9 cellular contexts compared by ENCODE assay signal in the genomic region with DNA sequence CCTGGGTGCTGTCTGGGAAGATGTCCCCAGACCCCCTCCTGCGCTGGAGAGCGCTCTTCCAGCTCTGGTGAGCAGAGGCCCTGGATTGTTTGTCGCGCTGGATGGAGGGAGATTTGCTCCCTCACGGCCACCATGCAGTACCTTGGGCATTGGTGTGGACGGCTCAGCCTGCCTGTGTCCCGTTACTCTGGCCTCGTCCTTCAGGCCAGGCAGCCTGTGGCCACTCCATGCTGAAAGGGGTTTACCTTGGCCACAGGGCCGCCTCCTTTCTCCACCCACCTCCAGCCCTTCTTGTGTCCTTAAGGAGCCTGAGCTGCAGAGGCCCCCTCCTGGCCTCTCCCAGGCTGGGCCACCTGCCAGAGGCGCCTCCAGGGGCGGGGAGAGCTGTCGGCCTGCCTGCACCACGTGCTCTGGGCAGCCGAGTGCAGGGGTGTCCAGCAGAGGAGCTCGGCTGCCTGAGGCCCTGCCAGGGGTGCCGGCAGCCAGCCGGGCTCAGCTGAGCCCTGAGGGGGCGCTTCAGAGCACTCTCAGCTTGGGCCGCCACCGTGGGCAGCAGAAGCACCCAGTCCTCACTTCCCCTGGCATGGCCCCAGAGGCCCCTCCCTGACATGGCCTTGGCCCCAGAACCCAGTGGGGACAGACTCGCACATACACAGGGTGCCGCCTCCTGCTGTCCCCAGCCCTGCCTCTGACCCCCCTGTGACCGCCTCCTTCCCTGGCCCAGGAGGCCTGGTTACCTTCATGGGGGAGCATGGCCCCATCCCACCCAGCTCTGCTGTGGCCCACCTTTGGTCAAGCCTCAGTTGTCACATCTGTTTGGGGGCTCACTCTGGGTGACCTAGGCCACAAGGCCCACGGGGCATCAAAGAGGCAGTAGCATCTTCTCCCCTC. TPM values are rescaled to one million over a fixed set of nuclear protein-coding genes. Genes with fewer than 3 reads are reported as not detected.
DNase-seq lines count a peak whose midpoint lies in the region; ATAC-seq and TF ChIP-seq lines count a peak whose summit lies in the region.
"Had no signal": no experiment of that assay in that cellular context is flagged by ENCODE, and none has a peak within 500 bp of the region (broad histone marks: within the 10 kb centered on the region; RNA-seq: fewer than 3 reads in every experiment).

No MANE protein-coding gene starts in this region.

- H3K27ac Mint-ChIP-seq in CD4-positive, alpha-beta T cell: no peak overlapping the region
- peak overlapping the region in 1 of 6 donors; percentile 49 for H3K27ac Mint-ChIP-seq in immature natural killer cell
- H3K27ac Mint-ChIP-seq in stimulated activated effector memory CD8-positive, alpha-beta T cell treated with anti-CD3 and anti-CD28 coated beads, Interleukin-12 subunit alpha, Interleukin-12 subunit beta, amount 100 ng/mL, for 72 hours: no peak overlapping the region

- no peaks in the 10 kb centered on the region for H3K9me3 Mint-ChIP-seq in CD4-positive, alpha-beta T cell
- H3K9me3 Mint-ChIP-seq in immature natural killer cell: peaks cover 0 to 1% (median 0%) of the 10 kb centered on the region in 6 donors
- H3K9me3 Mint-ChIP-seq in stimulated activated effector memory CD8-positive, alpha-beta T cell treated with anti-CD3 and anti-CD28 coated beads, Interleukin-12 subunit alpha, Interleukin-12 subunit beta, amount 100 ng/mL, for 72 hours: no peaks in the 10 kb centered on the region

- WGBS in HUES64: 87% methylated on average over 24 of the region's 24 CpGs

- ATAC-seq in CD4-positive, alpha-beta T cell (ENCODE audit: poor library complexity): no peak
- ATAC-seq in stimulated activated effector memory CD8-positive, alpha-beta T cell treated with anti-CD3 and anti-CD28 coated beads, Interleukin-12 subunit alpha, Interleukin-12 subunit beta, amount 100 ng/mL, for 72 hours: no peak

- H3K27me3 ChIP-seq in CD4-positive, alpha-beta T cell (ENCODE audit: control insufficient read depth, insufficient read depth, low read length): peaks cover 21% of the 10 kb centered on the region
- H3K27me3 ChIP-seq in HUES64 (ENCODE audit: insufficient read depth, low read length) (peaks cover 5% of the 10 kb centered on the region; the same call in 1 of the 2 replicates), ascending aorta (no peaks in the 10 kb centered on the region)

- peak in 1 of 10 experiments; percentile 32 for DNase-seq in CD4-positive, alpha-beta T cell
- peak in 1 of 2 donors; percentile 76 for DNase-seq in ascending aorta (ENCODE audit: low spot score in 2 of 2)
- no peak for DNase-seq in immature natural killer cell
- no peak for DNase-seq in stimulated activated effector memory CD8-positive, alpha-beta T cell treated with anti-CD3 and anti-CD28 coated beads, Interleukin-12 subunit alpha, Interleukin-12 subunit beta, amount 100 ng/mL, for 72 hours (ENCODE audit: low spot score in 2 of 2)
- no peak for DNase-seq in SW 1271 (lab: John Stamatoyannopoulos, UW)
- no peak for DNase-seq in NCI-H526 treated with DMSO at 0.1 percent for 48 hours (lab: John Stamatoyannopoulos, UW)
- no peak for DNase-seq in NCI-H187 (lab: John Stamatoyannopoulos, UW)

- H3K27ac ChIP-seq in CD4-positive, alpha-beta T cell (ENCODE audit: low read depth, low read length): no peak overlapping the region
- peak overlapping the region; percentile 18; the same call in 1 of the 2 replicates for H3K27ac ChIP-seq in HUES64 (ENCODE audit: low read depth, low read length)
- H3K27ac ChIP-seq in ascending aorta: peak overlapping the region; percentile 47 to 49

- H3K4me1 ChIP-seq in HUES64 (ENCODE audit: insufficient read depth, low read length) (peaks cover 14% of the 10 kb centered on the region; the same call in 1 of the 2 replicates), ascending aorta (peaks cover 5 to 28% of the 10 kb centered on the region in 2 donors)

- CTCF ChIA-PET in CD4-positive, alpha-beta T cell (lab: Charles Lee): interaction anchor here (1.9 kb wide), 1 partner anchor 31 kb away, joined by 4 read pairs; a partner anchor contains a TSS

- H3K4me3 Mint-ChIP-seq in CD4-positive, alpha-beta T cell: peak overlapping the region; percentile 85
- H3K4me3 Mint-ChIP-seq in immature natural killer cell: peak overlapping the region; percentile 23 to 78 (median 65)
- peak overlapping the region; percentile 52 for H3K4me3 Mint-ChIP-seq in stimulated activated effector memory CD8-positive, alpha-beta T cell treated with anti-CD3 and anti-CD28 coated beads, Interleukin-12 subunit alpha, Interleukin-12 subunit beta, amount 100 ng/mL, for 72 hours

- H3K9ac ChIP-seq in HUES64 (ENCODE audit: low read depth, low read length): no peak overlapping the region

- POLR2A ChIA-PET in CD4-positive, alpha-beta T cell (lab: Charles Lee): interaction anchor here (3.5 kb wide), 1 partner anchor 348 kb away, joined by 21 read pairs; no protein-coding TSS in a partner anchor

- H3K4me3 ChIP-seq in HUES64 (ENCODE audit: low read length): peak overlapping the region; percentile 80; the same call in 1 of the 2 replicates
- H3K4me3 ChIP-seq in ascending aorta: peak overlapping the region; percentile 88

- H3K9me3 ChIP-seq in CD4-positive, alpha-beta T cell (ENCODE audit: control insufficient read depth, low read length): no peaks in the 10 kb centered on the region
- H3K9me3 ChIP-seq in HUES64 (ENCODE audit: insufficient read depth, low read depth, low read length) (no peaks in the 10 kb centered on the region), ascending aorta (no peaks in the 10 kb centered on the region)

- H3K36me3 ChIP-seq in HUES64 (ENCODE audit: insufficient read depth, low read length): peaks cover 59% of the 10 kb centered on the region
- H3K36me3 ChIP-seq in ascending aorta: peaks cover 11 to 31% of the 10 kb centered on the region in 2 donors

- no peaks in the 10 kb centered on the region for H3K36me3 Mint-ChIP-seq in CD4-positive, alpha-beta T cell (ENCODE audit: low read depth)
- H3K36me3 Mint-ChIP-seq in immature natural killer cell: no peaks in the 10 kb centered on the region
- H3K36me3 Mint-ChIP-seq in stimulated activated effector memory CD8-positive, alpha-beta T cell treated with anti-CD3 and anti-CD28 coated beads, Interleukin-12 subunit alpha, Interleukin-12 subunit beta, amount 100 ng/mL, for 72 hours: no peaks in the 10 kb centered on the region

- intact Hi-C loops in CD4-positive, alpha-beta T cell (cut with DNase I, micrococcal nuclease): loop anchor here in 1 of 2 experiments (10.0 kb wide), 1 partner anchor 680 kb away; no protein-coding TSS in a partner anchor
- intact Hi-C loops in ascending aorta (cut with DNase I): loop anchor here (2.0 to 5.0 kb wide), 3 partner anchors 26 to 802 kb away; a partner anchor contains a TSS

- no peak for TF ChIP-seq CTCF in CD4-positive, alpha-beta T cell (IDR thresholded peaks at IDR 0.05)
- peak; percentile 19 to 38 (median 37) for TF ChIP-seq CTCF in ascending aorta (IDR thresholded peaks at IDR 0.05)

- peaks cover 22% of the 10 kb centered on the region for H3K4me1 Mint-ChIP-seq in CD4-positive, alpha-beta T cell (ENCODE audit: low read depth)
- H3K4me1 Mint-ChIP-seq in immature natural killer cell: peaks cover 12 to 18% of the 10 kb centered on the region in 2 donors
- peaks cover 17% of the 10 kb centered on the region for H3K4me1 Mint-ChIP-seq in stimulated activated effector memory CD8-positive, alpha-beta T cell treated with anti-CD3 and anti-CD28 coated beads, Interleukin-12 subunit alpha, Interleukin-12 subunit beta, amount 100 ng/mL, for 72 hours

- peaks cover 23% of the 10 kb centered on the region for H3K27me3 Mint-ChIP-seq in CD4-positive, alpha-beta T cell
- peaks cover 15 to 19% (median 17%) of the 10 kb centered on the region in 3 donors for H3K27me3 Mint-ChIP-seq in immature natural killer cell (ENCODE audit: low read depth in 3 of 3)

RNA-seq across cellular contexts. Expression of a gene that starts 3.4 kb away (rescaled TPM):
- 1 to 10 TPM; 1.7 to 2.4 TPM for total RNA-seq in CD4-positive, alpha-beta T cell
- polyA plus RNA-seq in HUES64 (2013, experiment 1 of 2): 94.0 TPM
- 118 TPM for polyA plus RNA-seq in HUES64 (2013, experiment 2 of 2)
- total RNA-seq in ascending aorta: 90.6 TPM
- polyA plus RNA-seq in immature natural killer cell: 1 to 10 TPM in 1 of 3 donors, under 1 TPM in 1, not detected in 1; 0.85 to 1.3 TPM

RNA-seq across cellular contexts. Expression of a gene that starts 30.8 kb away (rescaled TPM):
- 10 to 100 TPM; 33.5 to 35.5 TPM for total RNA-seq in CD4-positive, alpha-beta T cell
- polyA plus RNA-seq in HUES64 (2013, experiment 1 of 2): 10.7 TPM
- 13.1 TPM for polyA plus RNA-seq in HUES64 (2013, experiment 2 of 2)
- 10.2 TPM for total RNA-seq in ascending aorta
- polyA plus RNA-seq in immature natural killer cell: 10 to 100 TPM in 2 of 3 donors, 1 to 10 TPM in 1; 7.2 to 13.1 (median 12.3) TPM

RNA-seq across cellular contexts. Expression of a gene that starts 59.5 kb away (rescaled TPM):
- not detected for total RNA-seq in CD4-positive, alpha-beta T cell
- polyA plus RNA-seq in HUES64 (2013, experiment 1 of 2): 11.6 TPM
- polyA plus RNA-seq in HUES64 (2013, experiment 2 of 2): 12.9 TPM
- not detected for total RNA-seq in ascending aorta
- polyA plus RNA-seq in immature natural killer cell: not detected
- total RNA-seq: mononuclear cell had no signal

Comparison
In these comparisons a context has a peak if more than half of its experiments do, and no peak if none do; other contexts are left out.
1. RNA of a gene that starts 3.4 kb away (total RNA-seq): 90.6 TPM in ascending aorta (single experiment); 1.7 to 2.4 TPM in CD4-positive, alpha-beta T cell; every median in the first group is over 10 times any median in the second.
2. Peak in every context shown above with its lines, with median percentiles within 50 percentile points of each other: H3K4me3 Mint-ChIP-seq.